ENCODE assay signal across 1 cellular context in the genomic region with DNA sequence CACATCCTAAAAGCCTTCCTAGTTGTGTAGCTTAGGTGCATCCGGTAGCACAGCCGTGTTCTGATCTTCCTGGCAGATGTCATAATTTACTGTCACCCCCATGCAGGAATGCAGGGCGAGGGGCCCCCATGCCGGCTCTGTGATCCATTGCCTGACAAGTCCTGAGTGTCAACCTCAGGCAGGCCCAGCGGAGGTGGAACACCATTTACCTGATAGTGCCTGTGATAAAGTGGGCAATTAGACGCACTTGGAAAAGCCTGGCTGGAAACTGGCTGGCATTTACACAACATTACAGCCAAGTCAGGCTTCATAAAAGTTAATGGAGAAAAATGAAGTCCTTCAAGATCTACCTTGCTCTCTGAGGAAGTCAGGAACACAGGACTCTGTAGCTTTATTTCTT.
TF ChIP-seq lines count a peak whose summit lies in the region.

No MANE protein-coding gene starts in this region.

TF ChIP-seq in SK-N-SH treated with all-trans-retinoic acid at 6 μM for 48 hours, 23 proteins besides CTCF, POLR2A, EP300 and RAD21 (continued from another document):
- TF ChIP-seq, protein P1, sequence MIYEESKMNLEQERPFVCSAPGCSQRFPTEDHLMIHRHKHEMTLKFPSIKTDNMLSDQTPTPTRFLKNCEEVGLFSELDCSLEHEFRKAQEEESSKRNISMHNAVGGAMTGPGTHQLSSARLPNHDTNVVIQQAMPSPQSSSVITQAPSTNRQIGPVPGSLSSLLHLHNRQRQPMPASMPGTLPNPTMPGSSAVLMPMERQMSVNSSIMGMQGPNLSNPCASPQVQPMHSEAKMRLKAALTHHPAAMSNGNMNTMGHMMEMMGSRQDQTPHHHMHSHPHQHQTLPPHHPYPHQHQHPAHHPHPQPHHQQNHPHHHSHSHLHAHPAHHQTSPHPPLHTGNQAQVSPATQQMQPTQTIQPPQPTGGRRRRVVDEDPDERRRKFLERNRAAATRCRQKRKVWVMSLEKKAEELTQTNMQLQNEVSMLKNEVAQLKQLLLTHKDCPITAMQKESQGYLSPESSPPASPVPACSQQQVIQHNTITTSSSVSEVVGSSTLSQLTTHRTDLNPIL (CRISPR knock-in tag; IDR thresholded peaks at IDR 0.05; ENCODE audit: low read depth): no peak
- TF ChIP-seq ARNTL (CRISPR knock-in tag; IDR thresholded peaks at IDR 0.05; ENCODE audit: borderline replicate concordance, low read depth) (no peak), ZNF8 (CRISPR knock-in tag; IDR thresholded peaks at IDR 0.05) (no peak)
